ENCODE assay signal across 13 cellular contexts in the genomic region with DNA sequence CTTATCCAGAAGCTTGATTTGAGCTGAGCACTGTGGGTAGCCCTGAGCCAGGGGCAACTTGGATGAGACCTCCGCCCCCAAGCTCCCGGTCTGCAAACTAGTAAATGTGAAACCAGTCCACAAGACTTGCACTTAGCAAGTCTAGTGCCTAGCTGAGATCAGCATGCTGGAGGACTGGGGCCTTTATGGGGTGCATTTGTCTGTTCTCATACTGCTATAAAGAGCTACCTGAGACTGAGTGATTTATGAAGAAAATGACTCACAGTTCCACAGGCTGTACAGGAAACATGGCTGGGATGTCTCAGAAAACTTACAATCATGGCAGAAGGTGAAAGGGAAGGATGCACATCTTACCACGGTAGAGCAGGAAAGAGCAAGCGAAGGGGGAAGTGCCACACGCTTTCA. TPM values are rescaled to one million over a fixed set of nuclear protein-coding genes. Genes with fewer than 3 reads are reported as not detected.
A peak's percentile ranks its signal among the peaks of the same experiment; 100 is the strongest.
DNase-seq lines count a peak whose midpoint lies in the region; ATAC-seq and TF ChIP-seq lines count a peak whose summit lies in the region.
"Had no signal": no experiment of that assay in that cellular context is flagged by ENCODE, and none has a peak within 500 bp of the region (broad histone marks: within the 10 kb centered on the region; RNA-seq: fewer than 3 reads in every experiment).

No MANE protein-coding gene starts in this region.

- H3K4me1 Mint-ChIP-seq in activated naive CD8-positive, alpha-beta T cell treated with anti-CD3 and anti-CD28 coated beads, Interleukin-2, amount 50 U/mL, for 24 hours: peaks cover 19% of the 10 kb centered on the region
- H3K4me1 Mint-ChIP-seq in CD14-positive monocyte: peaks cover 17% of the 10 kb centered on the region

- no peak overlapping the region for H3K4me3 Mint-ChIP-seq in activated naive CD8-positive, alpha-beta T cell treated with anti-CD3 and anti-CD28 coated beads, Interleukin-2, amount 50 U/mL, for 24 hours
- no peak overlapping the region for H3K4me3 Mint-ChIP-seq in CD14-positive monocyte

- intact Hi-C loops in CD14-positive monocyte (cut with micrococcal nuclease): no loop called here

- no peaks in the 10 kb centered on the region for H3K36me3 Mint-ChIP-seq in activated naive CD8-positive, alpha-beta T cell treated with anti-CD3 and anti-CD28 coated beads, Interleukin-2, amount 50 U/mL, for 24 hours (ENCODE audit: low read depth)
- H3K36me3 Mint-ChIP-seq in CD14-positive monocyte: no peaks in the 10 kb centered on the region

- H3K27ac Mint-ChIP-seq in activated naive CD8-positive, alpha-beta T cell treated with anti-CD3 and anti-CD28 coated beads, Interleukin-2, amount 50 U/mL, for 24 hours: peak overlapping the region; percentile 33
- no peak overlapping the region for H3K27ac Mint-ChIP-seq in CD14-positive monocyte

- H3K27me3 Mint-ChIP-seq in activated naive CD8-positive, alpha-beta T cell treated with anti-CD3 and anti-CD28 coated beads, Interleukin-2, amount 50 U/mL, for 24 hours: no peaks in the 10 kb centered on the region
- H3K27me3 Mint-ChIP-seq in CD14-positive monocyte (ENCODE audit: low read depth in 3 of 3): peaks cover 0 to 4% (median 1%) of the 10 kb centered on the region in 3 donors

- ATAC-seq in HG03039 (IDR thresholded peaks at IDR 0.05; ENCODE audit: unreplicated experiment) (peak; percentile 64), HG03135 (IDR thresholded peaks at IDR 0.05; ENCODE audit: unreplicated experiment) (no peak)
- peak; percentile 95 for ATAC-seq in activated naive CD8-positive, alpha-beta T cell treated with anti-CD3 and anti-CD28 coated beads, Interleukin-2, amount 50 U/mL, for 24 hours
- ATAC-seq: gastrocnemius medialis had no signal

- peak; percentile 20 for DNase-seq in NOMO-1 treated with DMSO at 0.1 percent for 48 hours (lab: John Stamatoyannopoulos, UW; ENCODE audit: unreplicated experiment)
- DNase-seq in NOMO-1 treated with dmso at 0.1 percent for 144 hours (lab: John Stamatoyannopoulos, UW; ENCODE audit: unreplicated experiment): no peak
- DNase-seq in activated naive CD8-positive, alpha-beta T cell treated with anti-CD3 and anti-CD28 coated beads, Interleukin-2, amount 50 U/mL, for 24 hours: peak; percentile 14
- DNase-seq in stimulated activated CD4-positive, alpha-beta T cell treated with anti-CD3 and anti-CD28 coated beads, Interleukin-4, amount 100 ng/mL, for 24 hours: peak; percentile 48
- no peak for DNase-seq in NCI-H82 (lab: John Stamatoyannopoulos, UW)
- no peak for DNase-seq in CD14-positive monocyte (ENCODE audit: low spot score)
- DNase-seq: DND-41, gastrocnemius medialis, NCI-H524 treated with DMSO at 0.1 percent for 48 hours, stomach had no signal

- H3K9me3 Mint-ChIP-seq in activated naive CD8-positive, alpha-beta T cell treated with anti-CD3 and anti-CD28 coated beads, Interleukin-2, amount 50 U/mL, for 24 hours: no peaks in the 10 kb centered on the region
- peaks cover 0 to 3% (median 0%) of the 10 kb centered on the region in 7 donors for H3K9me3 Mint-ChIP-seq in CD14-positive monocyte

- no peak for TF ChIP-seq CTCF in CD14-positive monocyte (IDR thresholded peaks at IDR 0.05)

RNA-seq across cellular contexts. Expression of a gene that starts 42.1 kb away (rescaled TPM):
- polyA plus RNA-seq in CD14-positive monocyte: 1 to 10 TPM in 1 of 2 donors, under 1 TPM in 1; 0.39 to 1.3 TPM
- polyA plus RNA-seq: H1 had no signal

Comparison
In these comparisons a context has a peak if more than half of its experiments do, and no peak if none do; other contexts are left out.
1. DNase-seq: peak in NOMO-1 treated with DMSO at 0.1 percent for 48 hours (single experiment), activated naive CD8-positive, alpha-beta T cell treated with anti-CD3 and anti-CD28 coated beads, Interleukin-2, amount 50 U/mL, for 24 hours (single experiment) and stimulated activated CD4-positive, alpha-beta T cell treated with anti-CD3 and anti-CD28 coated beads, Interleukin-4, amount 100 ng/mL, for 24 hours (single experiment); none in NOMO-1 treated with dmso at 0.1 percent for 144 hours (single experiment), NCI-H82 (single experiment) and CD14-positive monocyte (single experiment).